Comparison of ENCODE assay signal across 13 cellular contexts in the genomic region with DNA sequence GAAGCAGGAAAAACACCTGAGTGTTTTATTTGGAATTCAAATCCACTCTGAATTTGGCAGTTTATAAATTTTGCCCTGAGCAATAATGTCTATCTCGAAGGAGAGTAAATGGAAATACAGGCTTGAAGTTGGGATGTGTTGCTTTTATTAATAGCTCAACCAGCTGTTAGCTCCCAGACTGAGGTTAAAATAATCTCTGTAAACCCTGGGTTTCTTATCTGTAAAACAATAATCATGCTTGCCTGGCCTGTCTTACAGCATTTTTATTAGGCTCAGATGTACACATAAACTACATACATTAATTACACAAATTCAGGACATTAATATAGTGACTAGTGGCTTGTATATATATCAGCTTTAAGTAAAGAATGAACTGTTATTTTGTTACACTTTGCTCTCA.
DNase-seq lines count a peak whose midpoint lies in the region; ATAC-seq and TF ChIP-seq lines count a peak whose summit lies in the region.
"Had no signal": no experiment of that assay in that cellular context is flagged by ENCODE, and none has a peak within 500 bp of the region (broad histone marks: within the 10 kb centered on the region; RNA-seq: fewer than 3 reads in every experiment).

No MANE protein-coding gene starts in this region.

- H3K4me1 ChIP-seq in left ventricle myocardium inferior (peaks cover 42% of the 10 kb centered on the region), psoas muscle (peaks cover 64% of the 10 kb centered on the region)

- intact Hi-C loops in left ventricle myocardium inferior (cut with micrococcal nuclease): no loop called here
- intact Hi-C loops in left cardiac atrium (cut with DNase I): loop anchor here in 1 of 2 donors (1.0 to 10.0 kb wide), 3 partner anchors 111 to 328 kb away; partner anchors contain the start of gene GALNT2
- intact Hi-C loops in psoas muscle (cut with DNase I): loop anchor here in 1 of 2 donors (5.0 to 10.0 kb wide), 4 partner anchors 111 to 553 kb away; partner anchors contain the start of gene GALNT2

- H3K4me3 ChIP-seq in left ventricle myocardium inferior: no peak overlapping the region
- no peak overlapping the region for H3K4me3 ChIP-seq in fibroblast of villous mesenchyme (ENCODE audit: low read depth, low read length)
- peak overlapping the region; percentile 13 for H3K4me3 ChIP-seq in psoas muscle
- H3K4me3 ChIP-seq: lung had no signal

- H3K27me3 ChIP-seq in left ventricle myocardium inferior (ENCODE audit: low read depth) (no peaks in the 10 kb centered on the region), psoas muscle (ENCODE audit: insufficient read depth in 3 of 3, low read length in 2 of 3) (no peaks in the 10 kb centered on the region)

- peak overlapping the region; percentile 51 for H3K27ac ChIP-seq in left ventricle myocardium inferior (replicated peaks)
- H3K27ac ChIP-seq in psoas muscle: peak overlapping the region; percentile 71

- no peaks in the 10 kb centered on the region for H3K9me3 ChIP-seq in left ventricle myocardium inferior (replicated peaks)
- no peaks in the 10 kb centered on the region for H3K9me3 ChIP-seq in psoas muscle

- no peaks in the 10 kb centered on the region for H3K36me3 ChIP-seq in left ventricle myocardium inferior
- H3K36me3 ChIP-seq in psoas muscle (ENCODE audit: insufficient read depth in 1 of 2, low read depth in 1 of 2): no peaks in the 10 kb centered on the region

- ATAC-seq in left cardiac atrium (no peak), psoas muscle (peak in 1 of 4 donors; percentile 19), HG02973 (IDR thresholded peaks at IDR 0.05; ENCODE audit: unreplicated experiment) (no peak)
- no peak for ATAC-seq in activated CD4-positive, CD25-positive, alpha-beta regulatory T cell treated with anti-CD3 and anti-CD28 coated beads, Interleukin-2, amount 50 U/mL, for 24 hours
- ATAC-seq: activated CD4-positive, alpha-beta T cell treated with anti-CD3 and anti-CD28 coated beads for 36 hours had no signal

- no peak for DNase-seq in left ventricle myocardium inferior
- DNase-seq in left cardiac atrium: no peak
- DNase-seq in fibroblast of villous mesenchyme (ENCODE audit: low read depth): peak; percentile 81
- no peak for DNase-seq in psoas muscle
- no peak for DNase-seq in NCI-H1694 treated with DMSO at 0.1 percent for 48 hours (lab: John Stamatoyannopoulos, UW)
- no peak for DNase-seq in stimulated activated naive CD4-positive, alpha-beta T cell treated with Interleukin-2 at 50 U/mL for 16 hours (lab: John Stamatoyannopoulos, UW)
- DNase-seq: activated CD4-positive, alpha-beta T cell treated with anti-CD3 and anti-CD28 coated beads for 36 hours; CD4-positive, alpha-beta T cell; NCI-H524 treated with DMSO at 0.1 percent for 48 hours; stimulated activated CD4-positive, alpha-beta T cell treated with anti-CD3 and anti-CD28 coated beads, Interleukin-2, amount 100 ng/mL, for 48 hours had no signal

- TF ChIP-seq CTCF in left ventricle myocardium inferior (IDR thresholded peaks at IDR 0.05; ENCODE audit: borderline replicate concordance) (no peak), fibroblast of villous mesenchyme (IDR thresholded peaks at IDR 0.05; ENCODE audit: insufficient read depth, low read depth, low read length) (no peak), psoas muscle (IDR thresholded peaks at IDR 0.05) (no peak)

- WGBS in psoas muscle, 3 donors: 3 to 8% (median 7%) methylated on average over 1 of the region's 1 CpG
